8 cellular contexts compared by ENCODE assay signal in genomic region chr2:10864888-10865551, GRCh38.
DNase-seq lines count a peak whose midpoint lies in the region; ATAC-seq and TF ChIP-seq lines count a peak whose summit lies in the region.

No MANE protein-coding gene starts in this region.

- H3K4me3 Mint-ChIP-seq in activated naive CD8-positive, alpha-beta T cell treated with anti-CD3 and anti-CD28 coated beads, Interleukin-2, amount 50 U/mL, for 24 hours: no peak overlapping the region

- peaks cover 32% of the 10 kb centered on the region for H3K27me3 Mint-ChIP-seq in activated naive CD8-positive, alpha-beta T cell treated with anti-CD3 and anti-CD28 coated beads, Interleukin-2, amount 50 U/mL, for 24 hours

- H3K9me3 Mint-ChIP-seq in activated naive CD8-positive, alpha-beta T cell treated with anti-CD3 and anti-CD28 coated beads, Interleukin-2, amount 50 U/mL, for 24 hours: no peaks in the 10 kb centered on the region

- no peak for TF ChIP-seq POLR2A in erythroblast (IDR thresholded peaks at IDR 0.05; ENCODE audit: low read length)

- ATAC-seq in GM19438 (IDR thresholded peaks at IDR 0.05; ENCODE audit: low read depth, unreplicated experiment) (peak; percentile 78), HG03280 (IDR thresholded peaks at IDR 0.05; ENCODE audit: unreplicated experiment) (peak; percentile 87)
- ATAC-seq in activated naive CD8-positive, alpha-beta T cell treated with anti-CD3 and anti-CD28 coated beads, Interleukin-2, amount 50 U/mL, for 24 hours: no peak

- H3K4me1 Mint-ChIP-seq in activated naive CD8-positive, alpha-beta T cell treated with anti-CD3 and anti-CD28 coated beads, Interleukin-2, amount 50 U/mL, for 24 hours: peaks cover 14% of the 10 kb centered on the region

- TF ChIP-seq CTCF in GM12873 (IDR thresholded peaks at IDR 0.05; ENCODE audit: insufficient read depth, low read depth, low read length, missing control alignments): peak; percentile 70

- H3K27ac Mint-ChIP-seq in activated naive CD8-positive, alpha-beta T cell treated with anti-CD3 and anti-CD28 coated beads, Interleukin-2, amount 50 U/mL, for 24 hours: no peak overlapping the region

- no peaks in the 10 kb centered on the region for H3K36me3 Mint-ChIP-seq in activated naive CD8-positive, alpha-beta T cell treated with anti-CD3 and anti-CD28 coated beads, Interleukin-2, amount 50 U/mL, for 24 hours (ENCODE audit: low read depth)

- peak; percentile 5 for DNase-seq in activated naive CD8-positive, alpha-beta T cell treated with anti-CD3 and anti-CD28 coated beads, Interleukin-2, amount 50 U/mL, for 24 hours
- DNase-seq in stimulated activated CD8-positive, alpha-beta memory T cell treated with anti-CD3 and anti-CD28 coated beads, Interleukin-4, amount 100 ng/mL, for 48 hours: peak; percentile 45
- DNase-seq in NCI-H2081 treated with DMSO at 0.1 percent for 48 hours (lab: John Stamatoyannopoulos, UW) (no peak), erythroblast (lab: John Stamatoyannopoulos, UW) (no peak), SIG-M5 (lab: John Stamatoyannopoulos, UW) (no peak)

Comparison
In these comparisons a context has a peak if more than half of its experiments do, and no peak if none do; other contexts are left out.
1. DNase-seq: peak in activated naive CD8-positive, alpha-beta T cell treated with anti-CD3 and anti-CD28 coated beads, Interleukin-2, amount 50 U/mL, for 24 hours (single experiment) and stimulated activated CD8-positive, alpha-beta memory T cell treated with anti-CD3 and anti-CD28 coated beads, Interleukin-4, amount 100 ng/mL, for 48 hours (single experiment); none in NCI-H2081 treated with DMSO at 0.1 percent for 48 hours (single experiment), erythroblast (0 of 2) and SIG-M5 (single experiment).